13 cellular contexts compared by ENCODE assay signal in genomic region chr19:30691767-30692516, GRCh38.
DNase-seq lines count a peak whose midpoint lies in the region; ATAC-seq and TF ChIP-seq lines count a peak whose summit lies in the region.
"Had no signal": no experiment of that assay in that cellular context is flagged by ENCODE, and none has a peak within 500 bp of the region (broad histone marks: within the 10 kb centered on the region; RNA-seq: fewer than 3 reads in every experiment).

No MANE protein-coding gene starts in this region.

- H3K4me3 ChIP-seq in GM23248 (peak overlapping the region; percentile 64), mesenchymal stem cell (ENCODE audit: insufficient read depth in 1 of 2, low read depth in 1 of 2, low read length in 2 of 2) (peak overlapping the region in 1 of 2 experiments; percentile 75), skin epidermis (peak overlapping the region in 2 of 7 experiments; percentile 0 to 19)

- H3K9me3 ChIP-seq in GM23248 (ENCODE audit: low read depth) (no peaks in the 10 kb centered on the region), mesenchymal stem cell (ENCODE audit: control insufficient read depth, low read length) (no peaks in the 10 kb centered on the region)

- H3F3A ChIP-seq in GM23248 (ENCODE audit: insufficient read depth): no peaks in the 10 kb centered on the region

- H3K23ac ChIP-seq in mesenchymal stem cell (ENCODE audit: low read length in 2 of 2): no peak overlapping the region

- H3K27ac ChIP-seq in GM23248: no peak overlapping the region
- no peak overlapping the region for H3K27ac ChIP-seq in mesenchymal stem cell (ENCODE audit: low read length, poor library complexity, severe bottlenecking)
- peak overlapping the region in 12 of 21 experiments; percentile 2 to 63 (median 34) for H3K27ac ChIP-seq in skin epidermis
- H3K27ac ChIP-seq: foreskin keratinocyte had no signal

- ATAC-seq in activated naive CD4-positive, alpha-beta T cell treated with anti-CD3 and anti-CD28 coated beads, Interleukin-2, amount 50 U/mL, for 72 hours: no peak
- ATAC-seq: foreskin keratinocyte, left lobe of liver had no signal

- peak overlapping the region; percentile 64 for H2AFZ ChIP-seq in GM23248
- no peak overlapping the region for H2AFZ ChIP-seq in mesenchymal stem cell (ENCODE audit: low read depth, low read length)

- no peak overlapping the region for H2BK120ac ChIP-seq in mesenchymal stem cell (ENCODE audit: low read depth, low read length)

- no peak overlapping the region for H2BK12ac ChIP-seq in mesenchymal stem cell (ENCODE audit: low read length in 2 of 2)

- no peaks in the 10 kb centered on the region for H3K79me1 ChIP-seq in mesenchymal stem cell (replicated peaks; ENCODE audit: low read length, poor library complexity, severe bottlenecking)

- H3K79me2 ChIP-seq in GM23248 (ENCODE audit: insufficient read depth): no peaks in the 10 kb centered on the region

- TF ChIP-seq CTCF in GM13977 (IDR thresholded peaks at IDR 0.05; ENCODE audit: extremely low read depth, insufficient read depth, missing control alignments): no peak

- no peak overlapping the region for H3K4ac ChIP-seq in mesenchymal stem cell (ENCODE audit: low read depth in 1 of 2, low read length in 2 of 2)

- H2AK5ac ChIP-seq in mesenchymal stem cell (ENCODE audit: low read length, severe bottlenecking): no peak overlapping the region

- no peak overlapping the region for H3K27ac Mint-ChIP-seq in activated naive CD4-positive, alpha-beta T cell treated with anti-CD3 and anti-CD28 coated beads, Interleukin-2, amount 50 U/mL, for 72 hours

- H3K9ac ChIP-seq in GM23248 (peak overlapping the region; percentile 30; the same call in 1 of the 2 replicates), mesenchymal stem cell (ENCODE audit: low read length) (peak overlapping the region; percentile 86)

- H3K14ac ChIP-seq in mesenchymal stem cell (ENCODE audit: low read length in 2 of 2): no peak overlapping the region

- in situ Hi-C loops in GM23248 (cut with MboI) (loop anchor here (25.0 kb wide), 1 partner anchor 1545 kb away; no protein-coding TSS in a partner anchor), GM13977 (cut with MboI; ENCODE audit: low pct_unique_long_range_greater_than_20kb, low sequenced_read_pairs, unreplicated experiment) (loop anchor here (25.0 kb wide), 1 partner anchor 1520 kb away; no protein-coding TSS in a partner anchor)

- no peaks in the 10 kb centered on the region for H3K9me3 Mint-ChIP-seq in activated naive CD4-positive, alpha-beta T cell treated with anti-CD3 and anti-CD28 coated beads, Interleukin-2, amount 50 U/mL, for 72 hours

- peaks cover 47% of the 10 kb centered on the region for H3K27me3 ChIP-seq in GM23248 (replicated peaks; ENCODE audit: insufficient read depth)
- peaks cover 18 to 42% of the 10 kb centered on the region in 2 experiments for H3K27me3 ChIP-seq in mesenchymal stem cell (ENCODE audit: control insufficient read depth in 1 of 2, insufficient read depth in 1 of 2, low read length in 2 of 2)

- peak overlapping the region; percentile 15 for H4K91ac ChIP-seq in mesenchymal stem cell (ENCODE audit: low read length)

- no peak overlapping the region for H3K18ac ChIP-seq in mesenchymal stem cell (ENCODE audit: low read depth in 1 of 2, low read length in 2 of 2)

- H3K36me3 Mint-ChIP-seq in activated naive CD4-positive, alpha-beta T cell treated with anti-CD3 and anti-CD28 coated beads, Interleukin-2, amount 50 U/mL, for 72 hours: no peaks in the 10 kb centered on the region
- H3K36me3 Mint-ChIP-seq: CD4-positive, alpha-beta memory T cell had no signal

- no peaks in the 10 kb centered on the region for H3K9me2 ChIP-seq in GM23248 (ENCODE audit: insufficient read depth)

- H4K20me1 ChIP-seq in GM23248 (ENCODE audit: insufficient read depth): no peaks in the 10 kb centered on the region

- no peak for DNase-seq in GM23248
- peak; percentile 88 for DNase-seq in cerebellar cortex (ENCODE audit: low spot score)
- no peak for DNase-seq in mesenchymal stem cell
- no peak for DNase-seq in GM13977 (ENCODE audit: low spot score)
- no peak for DNase-seq in activated CD4-positive, alpha-beta T cell treated with anti-CD3 and anti-CD28 coated beads for 1 hour
- DNase-seq in activated naive CD4-positive, alpha-beta T cell treated with anti-CD3 and anti-CD28 coated beads, Interleukin-2, amount 50 U/mL, for 72 hours (ENCODE audit: low spot score in 2 of 2): no peak
- DNase-seq in NCI-H1092 treated with DMSO at 0.1 percent for 48 hours (lab: John Stamatoyannopoulos, UW): no peak
- DNase-seq: activated T-cell treated with anti-CD3 and anti-CD28 coated beads for 4 hours; CD4-positive, alpha-beta memory T cell; foreskin keratinocyte; OCI-M1 had no signal

- H3K36me3 ChIP-seq in GM23248 (ENCODE audit: low read depth): no peaks in the 10 kb centered on the region
- H3K36me3 ChIP-seq in mesenchymal stem cell (ENCODE audit: control insufficient read depth in 1 of 2, insufficient read depth in 2 of 2, low read depth in 1 of 2, low read length in 2 of 2): no peaks in the 10 kb centered on the region

- WGBS in GM23248 (ENCODE audit: low coverage in 1 of 2, low lambda C conversion rate in 2 of 2, missing lambda C conversion rate in 2 of 2), 2 experiments: 31 to 32% methylated on average over 18 to 19 of the region's 19 CpGs
- WGBS in mesenchymal stem cell: 51% methylated on average over 18 of the region's 19 CpGs

- no peak overlapping the region for H2BK15ac ChIP-seq in mesenchymal stem cell (ENCODE audit: low read depth, poor library complexity, severe bottlenecking)

- H2BK5ac ChIP-seq in mesenchymal stem cell (ENCODE audit: low read depth, low read length, poor library complexity, severe bottlenecking): no peak overlapping the region

- no peak overlapping the region for H4K8ac ChIP-seq in mesenchymal stem cell (ENCODE audit: low read length)

- H3K4me2 ChIP-seq in GM23248 (ENCODE audit: unreplicated experiment) (peak overlapping the region; percentile 78), mesenchymal stem cell (ENCODE audit: low read length, poor library complexity, severe bottlenecking) (no peak overlapping the region)

- no peaks in the 10 kb centered on the region for H3K4me1 ChIP-seq in GM23248 (ENCODE audit: insufficient read depth)
- no peaks in the 10 kb centered on the region for H3K4me1 ChIP-seq in mesenchymal stem cell (ENCODE audit: control insufficient read depth, insufficient read depth, low read depth, low read length)
- H3K4me1 ChIP-seq: foreskin keratinocyte had no signal

Comparison
In these comparisons a context has a peak if more than half of its experiments do, and no peak if none do; other contexts are left out.
1. H3K27ac ChIP-seq: peak in skin epidermis (12 of 21); none in GM23248 (single experiment) and mesenchymal stem cell (single experiment).